Comparison of ENCODE assay signal across 8 cellular contexts in the genomic region with DNA sequence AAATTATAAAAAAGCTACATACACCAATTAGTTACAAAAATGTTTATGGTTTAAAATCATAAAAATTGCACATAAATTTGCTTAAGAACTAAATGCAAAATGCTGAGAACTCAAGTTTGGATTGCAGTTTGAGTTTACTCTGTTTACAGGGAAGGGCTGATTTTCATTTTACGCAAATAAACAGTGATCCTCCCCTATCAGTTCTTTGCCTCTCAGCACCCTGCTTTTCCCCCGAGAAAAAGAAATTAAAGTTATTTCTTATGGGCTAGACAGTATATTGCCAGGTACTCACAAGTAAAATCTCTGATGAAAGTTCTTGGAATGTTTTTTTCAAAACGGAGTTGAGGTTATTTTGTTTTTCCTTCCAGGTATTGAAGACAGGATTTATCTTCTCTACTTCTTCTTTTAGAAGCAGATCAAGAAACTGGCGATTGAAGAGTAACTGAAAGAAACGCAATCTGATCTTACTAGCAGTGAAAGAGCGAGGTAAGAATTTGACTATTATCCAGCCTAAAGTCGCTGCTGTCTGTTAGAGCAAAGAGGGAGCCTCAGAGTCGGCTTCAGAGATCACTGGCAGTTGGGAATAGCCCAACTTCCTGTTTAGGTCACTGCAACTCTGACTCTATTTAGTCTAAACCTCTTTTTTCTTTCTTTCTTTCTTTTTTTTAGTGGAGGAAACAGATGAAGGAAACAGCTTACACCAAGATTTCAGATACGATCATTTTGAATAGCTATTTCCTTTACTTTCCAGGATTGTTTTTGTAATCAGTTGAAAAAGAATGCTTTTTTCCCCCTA. TPM values are rescaled to one million over a fixed set of nuclear protein-coding genes. Genes with fewer than 3 reads are reported as not detected.
DNase-seq lines count a peak whose midpoint lies in the region; ATAC-seq lines count a peak whose summit lies in the region.

A gene (minus strand): TSS at position 528 of the 796 bp plus-strand sequence. CDS start 50,667 bp downstream, outside the sequence.

- CTCF ChIA-PET in activated naive CD4-positive, alpha-beta T cell treated with anti-CD3 and anti-CD28 coated beads, Interleukin-2, amount 10 ng/mL, durations not matched to agents 7 days and 5 days (lab: Charles Lee), result interaction anchor here (1.0 to 1.3 kb wide), 2 partner anchors 27 to 54 kb away, joined by 3 to 4 read pairs; no protein-coding TSS in a partner anchor

- H3K4me3 Mint-ChIP-seq in T-helper 17 cell, result no peak within 1 kb of the TSS
- no peak within 1 kb of the TSS for H3K4me3 Mint-ChIP-seq in activated naive CD4-positive, alpha-beta T cell treated with anti-CD3 and anti-CD28 coated beads, Interleukin-2, amount 10 ng/mL, durations not matched to agents 7 days and 5 days

- ATAC-seq in GM18861 (IDR thresholded peaks at IDR 0.05; ENCODE audit: unreplicated experiment) (no peak), T-helper 17 cell (no peak)

- peaks cover 3% of the 10 kb centered on the region in 2 donors for H3K4me1 ChIP-seq in muscle layer of duodenum (ENCODE audit: control insufficient read depth in 1 of 2, insufficient read depth in 2 of 2, low read length in 2 of 2)

- H3K27me3 Mint-ChIP-seq in T-helper 17 cell, result no peaks in the 10 kb centered on the region
- H3K27me3 Mint-ChIP-seq in activated naive CD4-positive, alpha-beta T cell treated with anti-CD3 and anti-CD28 coated beads, Interleukin-2, amount 10 ng/mL, durations not matched to agents 7 days and 5 days, result peaks cover 11% of the 10 kb centered on the region

- H3K27ac ChIP-seq in epithelial cell of prostate (peak within 1 kb of the TSS; percentile 45), muscle layer of duodenum (ENCODE audit: low read length) (peak within 1 kb of the TSS; percentile 88)

- H3K9me3 ChIP-seq in muscle layer of duodenum (ENCODE audit: control insufficient read depth in 1 of 2, low read length in 2 of 2) (no peaks in the 10 kb centered on the region), T-helper 17 cell (ENCODE audit: control insufficient read depth, low read length, poor library complexity, severe bottlenecking) (no peaks in the 10 kb centered on the region)

- DNase-seq in G401 (ENCODE audit: low spot score) (no peak), RKO (ENCODE audit: low spot score) (peak; percentile 85), epithelial cell of prostate (ENCODE audit: low read depth, low spot score) (no peak), NCI-H2107 treated with DMSO at 0.1 percent for 48 hours (lab: John Stamatoyannopoulos, UW; ENCODE audit: unreplicated experiment) (no peak), T-helper 17 cell (no peak)
- DNase-seq in activated naive CD4-positive, alpha-beta T cell treated with anti-CD3 and anti-CD28 coated beads, Interleukin-2, amount 10 ng/mL, durations not matched to agents 7 days and 5 days, result no peak

- in situ Hi-C loops in G401 (cut with HindIII; ENCODE audit: low sequenced_read_pairs), result no loop called here

- H3K9me3 Mint-ChIP-seq in activated naive CD4-positive, alpha-beta T cell treated with anti-CD3 and anti-CD28 coated beads, Interleukin-2, amount 10 ng/mL, durations not matched to agents 7 days and 5 days, result no peaks in the 10 kb centered on the region

- H3K4me3 ChIP-seq in muscle layer of duodenum (ENCODE audit: low read depth in 1 of 2, low read length in 2 of 2), result peak within 1 kb of the TSS; percentile 58 to 80

- H3K27ac Mint-ChIP-seq in T-helper 17 cell, result no peak within 1 kb of the TSS
- H3K27ac Mint-ChIP-seq in activated naive CD4-positive, alpha-beta T cell treated with anti-CD3 and anti-CD28 coated beads, Interleukin-2, amount 10 ng/mL, durations not matched to agents 7 days and 5 days, result no peak within 1 kb of the TSS

- peaks cover 4% of the 10 kb centered on the region for H3K4me1 Mint-ChIP-seq in T-helper 17 cell
- H3K4me1 Mint-ChIP-seq in activated naive CD4-positive, alpha-beta T cell treated with anti-CD3 and anti-CD28 coated beads, Interleukin-2, amount 10 ng/mL, durations not matched to agents 7 days and 5 days, result peaks cover 4% of the 10 kb centered on the region

- no peaks in the 10 kb centered on the region for H3K36me3 Mint-ChIP-seq in T-helper 17 cell (ENCODE audit: low read depth)
- no peaks in the 10 kb centered on the region for H3K36me3 Mint-ChIP-seq in activated naive CD4-positive, alpha-beta T cell treated with anti-CD3 and anti-CD28 coated beads, Interleukin-2, amount 10 ng/mL, durations not matched to agents 7 days and 5 days

- no peaks in the 10 kb centered on the region for H3K36me3 ChIP-seq in muscle layer of duodenum (ENCODE audit: control insufficient read depth in 1 of 2, insufficient read depth in 2 of 2, low read length in 2 of 2)

- no peaks in the 10 kb centered on the region for H3K27me3 ChIP-seq in muscle layer of duodenum (ENCODE audit: low read depth, low read length)

RNA-seq across cellular contexts. Expression of the gene that starts here (rescaled TPM):
- 41.1 and 51.8 TPM in 2 replicates for total RNA-seq in G401 (2014; rRNA removed; shearing (Covaris generic))
- total RNA-seq in T-helper 17 cell, result 1 to 10 TPM in 1 of 2 donors, under 1 TPM in 1; 0.32 to 4.8 TPM
